Comparison of ENCODE assay signal across 21 cellular contexts in genomic region chrX:149370097-149370496, GRCh38.
"Had no signal": no experiment of that assay in that cellular context is flagged by ENCODE, and none has a peak within 500 bp of the region (broad histone marks: within the 10 kb centered on the region; RNA-seq: fewer than 3 reads in every experiment).

No MANE protein-coding gene starts in this region.

- H3K27ac ChIP-seq: left ventricle myocardium inferior, parathyroid adenoma, thoracic aorta, VCaP had no signal

- H3K4me1 Mint-ChIP-seq: activated CD4-positive, alpha-beta memory T cell treated with anti-CD3 and anti-CD28 coated beads, Interleukin-2, amount 10 ng/mL, durations not matched to agents 7 days and 5 days; activated CD4-positive, alpha-beta T cell treated with anti-CD3 and anti-CD28 coated beads, Interleukin-2, amount 10 ng/mL, durations not matched to agents 24 days and 14 days; activated naive CD4-positive, alpha-beta T cell treated with anti-CD3 and anti-CD28 coated beads, Interleukin-2, amount 10 ng/mL, durations not matched to agents 7 days and 5 days; immature natural killer cell; stimulated activated naive B cell treated with anti-CD40 and anti-IgM and Interleukin-4, amounts not matched to agents 10 μg/mL and 1 μg/mL and 100 μg/mL, for 72 hours; T-cell had no signal

- H3K4me3 ChIP-seq: left ventricle myocardium inferior, thoracic aorta had no signal

- DNase-seq: activated CD4-positive, alpha-beta memory T cell treated with anti-CD3 and anti-CD28 coated beads, Interleukin-2, amount 10 ng/mL, durations not matched to agents 7 days and 5 days; activated CD4-positive, alpha-beta T cell treated with anti-CD3 and anti-CD28 coated beads, Interleukin-2, amount 10 ng/mL, durations not matched to agents 24 days and 14 days; activated effector memory CD4-positive, alpha-beta T cell treated with Interleukin-2 at 50 U/mL for 16 hours; activated naive CD4-positive, alpha-beta T cell treated with anti-CD3 and anti-CD28 coated beads, Interleukin-2, amount 10 ng/mL, durations not matched to agents 7 days and 5 days; activated T-cell treated with anti-CD3 and anti-CD28 coated beads, Interleukin-2, amount 50 U/mL, for 72 hours; central memory CD4-positive, alpha-beta T cell; effector memory CD8-positive, alpha-beta T cell; foreskin melanocyte; immature natural killer cell; kidney glomerular epithelial cell; left ventricle myocardium inferior; mammary epithelial cell; nucleus accumbens; stimulated activated CD4-positive, alpha-beta T cell treated with anti-CD3 and anti-CD28 coated beads, Interleukin-2, amount 100 ng/mL, for 48 hours; stimulated activated CD8-positive, alpha-beta memory T cell treated with anti-CD3 and anti-CD28 coated beads, Interleukin-4, amount 100 ng/mL, for 48 hours; stimulated activated naive B cell treated with anti-CD40 and anti-IgM and Interleukin-4, amounts not matched to agents 10 μg/mL and 1 μg/mL and 100 μg/mL, for 72 hours; T-cell had no signal

- H3K27ac Mint-ChIP-seq: activated CD4-positive, alpha-beta memory T cell treated with anti-CD3 and anti-CD28 coated beads, Interleukin-2, amount 10 ng/mL, durations not matched to agents 7 days and 5 days; activated CD4-positive, alpha-beta T cell treated with anti-CD3 and anti-CD28 coated beads, Interleukin-2, amount 10 ng/mL, durations not matched to agents 24 days and 14 days; activated naive CD4-positive, alpha-beta T cell treated with anti-CD3 and anti-CD28 coated beads, Interleukin-2, amount 10 ng/mL, durations not matched to agents 7 days and 5 days; activated T-cell treated with anti-CD3 and anti-CD28 coated beads, Interleukin-2, amount 50 U/mL, for 72 hours; effector memory CD8-positive, alpha-beta T cell; immature natural killer cell; stimulated activated naive B cell treated with anti-CD40 and anti-IgM and Interleukin-4, amounts not matched to agents 10 μg/mL and 1 μg/mL and 100 μg/mL, for 72 hours; T-cell; T-helper 2 cell treated with Interferon-gamma antibody and Interleukin-4, amounts not matched to agents 5 μg/mL and 100 μg/mL, for 36 hours had no signal

- H3K4me3 Mint-ChIP-seq: activated CD4-positive, alpha-beta memory T cell treated with anti-CD3 and anti-CD28 coated beads, Interleukin-2, amount 10 ng/mL, durations not matched to agents 7 days and 5 days; activated CD4-positive, alpha-beta T cell treated with anti-CD3 and anti-CD28 coated beads, Interleukin-2, amount 10 ng/mL, durations not matched to agents 24 days and 14 days; activated naive CD4-positive, alpha-beta T cell treated with anti-CD3 and anti-CD28 coated beads, Interleukin-2, amount 10 ng/mL, durations not matched to agents 7 days and 5 days; activated T-cell treated with anti-CD3 and anti-CD28 coated beads, Interleukin-2, amount 50 U/mL, for 72 hours; effector memory CD8-positive, alpha-beta T cell; immature natural killer cell; stimulated activated naive B cell treated with anti-CD40 and anti-IgM and Interleukin-4, amounts not matched to agents 10 μg/mL and 1 μg/mL and 100 μg/mL, for 72 hours; T-cell; T-helper 2 cell treated with Interferon-gamma antibody and Interleukin-4, amounts not matched to agents 5 μg/mL and 100 μg/mL, for 36 hours had no signal

- H3K36me3 Mint-ChIP-seq: activated naive CD4-positive, alpha-beta T cell treated with anti-CD3 and anti-CD28 coated beads, Interleukin-2, amount 10 ng/mL, durations not matched to agents 7 days and 5 days; immature natural killer cell; stimulated activated naive B cell treated with anti-CD40 and anti-IgM and Interleukin-4, amounts not matched to agents 10 μg/mL and 1 μg/mL and 100 μg/mL, for 72 hours; T-cell had no signal

- H3K27me3 Mint-ChIP-seq: activated CD4-positive, alpha-beta memory T cell treated with anti-CD3 and anti-CD28 coated beads, Interleukin-2, amount 10 ng/mL, durations not matched to agents 7 days and 5 days; activated CD4-positive, alpha-beta T cell treated with anti-CD3 and anti-CD28 coated beads, Interleukin-2, amount 10 ng/mL, durations not matched to agents 24 days and 14 days; activated naive CD4-positive, alpha-beta T cell treated with anti-CD3 and anti-CD28 coated beads, Interleukin-2, amount 10 ng/mL, durations not matched to agents 7 days and 5 days; stimulated activated naive B cell treated with anti-CD40 and anti-IgM and Interleukin-4, amounts not matched to agents 10 μg/mL and 1 μg/mL and 100 μg/mL, for 72 hours had no signal

- H3K9me3 ChIP-seq: left ventricle myocardium inferior, thoracic aorta had no signal

- H3K36me3 ChIP-seq: left ventricle myocardium inferior, thoracic aorta had no signal

- H3K9me3 Mint-ChIP-seq: activated CD4-positive, alpha-beta memory T cell treated with anti-CD3 and anti-CD28 coated beads, Interleukin-2, amount 10 ng/mL, durations not matched to agents 7 days and 5 days; activated CD4-positive, alpha-beta T cell treated with anti-CD3 and anti-CD28 coated beads, Interleukin-2, amount 10 ng/mL, durations not matched to agents 24 days and 14 days; activated naive CD4-positive, alpha-beta T cell treated with anti-CD3 and anti-CD28 coated beads, Interleukin-2, amount 10 ng/mL, durations not matched to agents 7 days and 5 days; activated T-cell treated with anti-CD3 and anti-CD28 coated beads, Interleukin-2, amount 50 U/mL, for 72 hours; effector memory CD8-positive, alpha-beta T cell; stimulated activated naive B cell treated with anti-CD40 and anti-IgM and Interleukin-4, amounts not matched to agents 10 μg/mL and 1 μg/mL and 100 μg/mL, for 72 hours; T-cell; T-helper 2 cell treated with Interferon-gamma antibody and Interleukin-4, amounts not matched to agents 5 μg/mL and 100 μg/mL, for 36 hours had no signal

- H3K4me1 ChIP-seq: left ventricle myocardium inferior, parathyroid adenoma had no signal
